ENCODE assay signal across 29 cellular contexts in genomic region chr22:48501231-48501750, GRCh38.
"Had no signal": no experiment of that assay in that cellular context is flagged by ENCODE, and none has a peak within 500 bp of the region (broad histone marks: within the 10 kb centered on the region; RNA-seq: fewer than 3 reads in every experiment).

No MANE protein-coding gene starts in this region.

- H3K9me3 ChIP-seq: Peyer's patch had no signal

- H3K27ac Mint-ChIP-seq: activated B cell treated with CpG ODN at 0.5 μM for 24 hours; activated CD4-positive, alpha-beta T cell treated with anti-CD3 and anti-CD28 coated beads, Interleukin-2, amount 10 ng/mL, durations not matched to agents 24 days and 14 days; activated CD8-positive, alpha-beta memory T cell treated with anti-CD3 and anti-CD28 coated beads, Interleukin-2, amount 10 ng/mL, durations not matched to agents 7 days and 5 days; activated naive CD8-positive, alpha-beta T cell; activated T-cell treated with anti-CD3 and anti-CD28 coated beads, Interleukin-2, amount 50 U/mL, for 24 hours; activated T-helper 1 cell treated with anti-CD3 and anti-CD28 coated beads, Interleukin-12 subunit alpha, Interleukin-12 subunit beta, Interleukin-2, Interleukin-4 antibody, amounts not matched to agents 30 ng/mL and 10 ng/mL and 1 ng/mL, durations not matched to agents 14 hours and 24 hours and 36 hours; T-cell had no signal

- H3K27me3 ChIP-seq: Peyer's patch had no signal

- H3K9me3 Mint-ChIP-seq: activated B cell treated with CpG ODN at 0.5 μM for 24 hours; activated CD4-positive, alpha-beta T cell treated with anti-CD3 and anti-CD28 coated beads, Interleukin-2, amount 10 ng/mL, durations not matched to agents 24 days and 14 days; activated T-cell treated with anti-CD3 and anti-CD28 coated beads, Interleukin-2, amount 50 U/mL, for 24 hours; activated T-helper 1 cell treated with anti-CD3 and anti-CD28 coated beads, Interleukin-12 subunit alpha, Interleukin-12 subunit beta, Interleukin-2, Interleukin-4 antibody, amounts not matched to agents 30 ng/mL and 10 ng/mL and 1 ng/mL, durations not matched to agents 14 hours and 24 hours and 36 hours; brain; T-cell had no signal

- H3K36me3 Mint-ChIP-seq: activated CD8-positive, alpha-beta memory T cell treated with anti-CD3 and anti-CD28 coated beads, Interleukin-2, amount 10 ng/mL, durations not matched to agents 7 days and 5 days; activated naive CD8-positive, alpha-beta T cell; brain; T-cell had no signal

- H3K27ac ChIP-seq: Peyer's patch, RWPE1, SK-N-MC had no signal

- DNase-seq: activated B cell treated with CpG ODN at 0.5 μM for 24 hours; activated CD4-positive, alpha-beta T cell treated with anti-CD3 and anti-CD28 coated beads for 1 hour; activated CD4-positive, alpha-beta T cell treated with anti-CD3 and anti-CD28 coated beads, Interleukin-2, amount 10 ng/mL, durations not matched to agents 24 days and 14 days; activated CD4-positive, alpha-beta T cell treated with anti-CD3 and anti-CD28 coated beads, Interleukin-2, amount 50 U/mL, for 48 hours; activated CD8-positive, alpha-beta memory T cell treated with anti-CD3 and anti-CD28 coated beads, Interleukin-2, amount 10 ng/mL, durations not matched to agents 7 days and 5 days; activated effector memory CD4-positive, alpha-beta T cell treated with Interleukin-2 at 50 U/mL for 16 hours; activated naive CD4-positive, alpha-beta T cell; activated T-cell treated with anti-CD3 and anti-CD28 coated beads, Interleukin-2, amount 50 U/mL, for 24 hours; IMR-90; Kasumi-1; KBM-7; NCI-H1105 treated with DMSO at 0.1 percent for 48 hours; NCI-H146; NCI-H1930; NCI-H2107; NCI-H345; NCI-H510A; NCI-H526 treated with DMSO at 0.1 percent for 48 hours; NCI-H82; NK-92 treated with Interleukin-12 subunit alpha and Interleukin-12 subunit beta, amount 100 ng/mL, for 24 hours; Peyer's patch; T-cell; T-helper 2 cell; T1000 had no signal

- H3K4me3 Mint-ChIP-seq: activated B cell treated with CpG ODN at 0.5 μM for 24 hours; activated CD4-positive, alpha-beta T cell treated with anti-CD3 and anti-CD28 coated beads, Interleukin-2, amount 10 ng/mL, durations not matched to agents 24 days and 14 days; activated CD8-positive, alpha-beta memory T cell treated with anti-CD3 and anti-CD28 coated beads, Interleukin-2, amount 10 ng/mL, durations not matched to agents 7 days and 5 days; activated naive CD8-positive, alpha-beta T cell; activated T-cell treated with anti-CD3 and anti-CD28 coated beads, Interleukin-2, amount 50 U/mL, for 24 hours; activated T-helper 1 cell treated with anti-CD3 and anti-CD28 coated beads, Interleukin-12 subunit alpha, Interleukin-12 subunit beta, Interleukin-2, Interleukin-4 antibody, amounts not matched to agents 30 ng/mL and 10 ng/mL and 1 ng/mL, durations not matched to agents 14 hours and 24 hours and 36 hours; brain; T-cell had no signal

- H3K4me3 ChIP-seq: Peyer's patch, SK-N-MC had no signal

- H3K27me3 Mint-ChIP-seq: activated B cell treated with CpG ODN at 0.5 μM for 24 hours; activated CD4-positive, alpha-beta T cell treated with anti-CD3 and anti-CD28 coated beads, Interleukin-2, amount 10 ng/mL, durations not matched to agents 24 days and 14 days; activated CD8-positive, alpha-beta memory T cell treated with anti-CD3 and anti-CD28 coated beads, Interleukin-2, amount 10 ng/mL, durations not matched to agents 7 days and 5 days; activated naive CD8-positive, alpha-beta T cell had no signal

- H3K4me1 ChIP-seq: Peyer's patch had no signal

- H3K4me1 Mint-ChIP-seq: activated B cell treated with CpG ODN at 0.5 μM for 24 hours; activated CD4-positive, alpha-beta T cell treated with anti-CD3 and anti-CD28 coated beads, Interleukin-2, amount 10 ng/mL, durations not matched to agents 24 days and 14 days; activated CD8-positive, alpha-beta memory T cell treated with anti-CD3 and anti-CD28 coated beads, Interleukin-2, amount 10 ng/mL, durations not matched to agents 7 days and 5 days; T-cell had no signal

- H3K36me3 ChIP-seq: Peyer's patch had no signal
